1 cellular context compared by ENCODE assay signal in genomic region chr19:8444677-8445487, GRCh38.
A peak's percentile ranks its signal among the peaks of the same experiment; 100 is the strongest.
TF ChIP-seq lines count a peak whose summit lies in the region.

HNRNPM (plus strand) TSS chr19:8444975; CDS start chr19:8444999, 24 bp downstream.

TF ChIP-seq in SK-N-SH, 30 proteins besides CTCF, POLR2A, EP300 and RAD21 (continued from another document):
- TF ChIP-seq CHD2 (IDR thresholded peaks at IDR 0.05; ENCODE audit: low read length, partially characterized antibody) (peak; percentile 96), MEF2A (IDR thresholded peaks at IDR 0.05; ENCODE audit: borderline replicate concordance, low read depth) (no peak), NRF1 (IDR thresholded peaks at IDR 0.05; ENCODE audit: low read depth, low read length) (peak; percentile 92), JUND (IDR thresholded peaks at IDR 0.05) (no peak), SMC3 (IDR thresholded peaks at IDR 0.05; ENCODE audit: low read depth, low read length) (no peak)
